1 cellular context compared by ENCODE assay signal in the genomic region with DNA sequence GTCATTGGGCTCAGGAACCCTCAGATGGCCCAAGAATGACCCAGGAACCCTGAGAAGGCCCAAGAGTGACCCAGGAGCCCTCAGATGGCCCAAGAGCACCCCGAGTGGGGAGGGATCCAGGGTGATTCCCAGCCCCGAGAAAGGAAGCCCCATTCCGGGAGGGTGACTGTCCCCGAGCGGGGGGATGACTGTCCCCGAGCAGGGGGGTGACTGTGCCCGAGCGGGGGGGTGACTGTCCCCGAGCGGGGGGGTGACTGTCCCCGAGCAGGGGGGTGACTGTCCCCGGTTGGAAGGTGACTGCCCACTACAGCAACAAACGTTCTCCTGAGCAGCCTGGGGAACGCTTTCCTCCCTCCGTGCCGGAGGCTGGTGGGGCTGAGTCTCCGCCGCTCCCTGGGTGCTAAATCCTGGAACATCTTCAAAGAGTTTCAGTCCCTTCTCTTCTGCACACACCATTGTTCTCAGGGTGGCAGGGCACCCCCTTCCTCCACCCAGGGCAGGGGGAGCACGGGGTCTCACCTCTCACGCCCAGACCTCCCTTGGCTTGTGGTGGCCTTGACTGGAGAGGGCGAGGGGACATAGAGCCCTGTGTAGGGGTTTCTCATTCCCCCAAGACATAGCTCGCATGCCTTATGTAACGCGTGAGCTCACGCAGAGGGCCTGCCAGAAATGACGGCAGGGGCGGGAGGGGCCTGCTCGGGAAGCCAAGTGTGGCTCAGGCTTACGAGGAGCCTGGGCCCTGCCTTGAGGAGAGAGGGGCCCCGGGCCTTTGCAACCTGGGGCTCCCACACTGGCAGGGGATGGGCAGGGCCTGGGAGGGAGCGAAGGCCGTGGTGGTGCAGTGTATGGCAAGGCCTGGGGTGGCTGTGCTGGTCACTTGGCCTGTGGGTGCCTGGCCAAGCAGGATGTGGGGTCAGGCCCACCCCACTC.
TF ChIP-seq lines count a peak whose summit lies in the region.

No MANE protein-coding gene starts in this region.

TF ChIP-seq in HepG2, 621 proteins besides CTCF, POLR2A, EP300 and RAD21:
- TF ChIP-seq MAZ (IDR thresholded peaks at IDR 0.05; ENCODE audit: borderline replicate concordance, low read depth, low read length) (no peak), MAZ (CRISPR knock-in tag; IDR thresholded peaks at IDR 0.05; ENCODE audit: low read depth) (0 out of 2 replicates have a peak, but pooled peaks have one; percentile 12), ZNF224 (CRISPR knock-in tag; IDR thresholded peaks at IDR 0.05) (0 out of 2 replicates have a peak, but pooled peaks have one; percentile 64), YEATS2 (CRISPR knock-in tag; IDR thresholded peaks at IDR 0.05; ENCODE audit: borderline replicate concordance) (0 out of 2 replicates have a peak, but pooled peaks have one; percentile 6), ZNF431 (CRISPR knock-in tag; IDR thresholded peaks at IDR 0.05; ENCODE audit: borderline replicate concordance, low read depth) (no peak), SRSF1 (optimal IDR thresholded peaks at IDR 0.05; ENCODE audit: low read depth, low read length) (peak; percentile 71), SNAPC2 (CRISPR knock-in tag; IDR thresholded peaks at IDR 0.05) (0 out of 2 replicates have a peak, but pooled peaks have one; percentile 2), ZNF274 (CRISPR knock-in tag; IDR thresholded peaks at IDR 0.05) (0 out of 2 replicates have a peak, but pooled peaks have one; percentile 28), TARDBP (CRISPR knock-in tag; IDR thresholded peaks at IDR 0.05) (0 out of 2 replicates have a peak, but pooled peaks have one; percentile 5), SOX6 (IDR thresholded peaks at IDR 0.05) (no peak), SOX6 (CRISPR knock-in tag; IDR thresholded peaks at IDR 0.05) (no peak), ETV6 (CRISPR knock-in tag; conservative IDR thresholded peaks at IDR 0.05) (no peak)
- TF ChIP-seq, protein P1, sequence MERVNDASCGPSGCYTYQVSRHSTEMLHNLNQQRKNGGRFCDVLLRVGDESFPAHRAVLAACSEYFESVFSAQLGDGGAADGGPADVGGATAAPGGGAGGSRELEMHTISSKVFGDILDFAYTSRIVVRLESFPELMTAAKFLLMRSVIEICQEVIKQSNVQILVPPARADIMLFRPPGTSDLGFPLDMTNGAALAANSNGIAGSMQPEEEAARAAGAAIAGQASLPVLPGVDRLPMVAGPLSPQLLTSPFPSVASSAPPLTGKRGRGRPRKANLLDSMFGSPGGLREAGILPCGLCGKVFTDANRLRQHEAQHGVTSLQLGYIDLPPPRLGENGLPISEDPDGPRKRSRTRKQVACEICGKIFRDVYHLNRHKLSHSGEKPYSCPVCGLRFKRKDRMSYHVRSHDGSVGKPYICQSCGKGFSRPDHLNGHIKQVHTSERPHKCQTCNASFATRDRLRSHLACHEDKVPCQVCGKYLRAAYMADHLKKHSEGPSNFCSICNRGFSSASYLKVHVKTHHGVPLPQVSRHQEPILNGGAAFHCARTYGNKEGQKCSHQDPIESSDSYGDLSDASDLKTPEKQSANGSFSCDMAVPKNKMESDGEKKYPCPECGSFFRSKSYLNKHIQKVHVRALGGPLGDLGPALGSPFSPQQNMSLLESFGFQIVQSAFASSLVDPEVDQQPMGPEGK (CRISPR knock-in tag; IDR thresholded peaks at IDR 0.05): peak; percentile 36
- TF ChIP-seq, protein P2, sequence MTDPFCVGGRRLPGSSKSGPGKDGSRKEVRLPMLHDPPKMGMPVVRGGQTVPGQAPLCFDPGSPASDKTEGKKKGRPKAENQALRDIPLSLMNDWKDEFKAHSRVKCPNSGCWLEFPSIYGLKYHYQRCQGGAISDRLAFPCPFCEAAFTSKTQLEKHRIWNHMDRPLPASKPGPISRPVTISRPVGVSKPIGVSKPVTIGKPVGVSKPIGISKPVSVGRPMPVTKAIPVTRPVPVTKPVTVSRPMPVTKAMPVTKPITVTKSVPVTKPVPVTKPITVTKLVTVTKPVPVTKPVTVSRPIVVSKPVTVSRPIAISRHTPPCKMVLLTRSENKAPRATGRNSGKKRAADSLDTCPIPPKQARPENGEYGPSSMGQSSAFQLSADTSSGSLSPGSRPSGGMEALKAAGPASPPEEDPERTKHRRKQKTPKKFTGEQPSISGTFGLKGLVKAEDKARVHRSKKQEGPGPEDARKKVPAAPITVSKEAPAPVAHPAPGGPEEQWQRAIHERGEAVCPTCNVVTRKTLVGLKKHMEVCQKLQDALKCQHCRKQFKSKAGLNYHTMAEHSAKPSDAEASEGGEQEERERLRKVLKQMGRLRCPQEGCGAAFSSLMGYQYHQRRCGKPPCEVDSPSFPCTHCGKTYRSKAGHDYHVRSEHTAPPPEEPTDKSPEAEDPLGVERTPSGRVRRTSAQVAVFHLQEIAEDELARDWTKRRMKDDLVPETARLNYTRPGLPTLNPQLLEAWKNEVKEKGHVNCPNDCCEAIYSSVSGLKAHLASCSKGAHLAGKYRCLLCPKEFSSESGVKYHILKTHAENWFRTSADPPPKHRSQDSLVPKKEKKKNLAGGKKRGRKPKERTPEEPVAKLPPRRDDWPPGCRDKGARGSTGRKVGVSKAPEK (CRISPR knock-in tag; IDR thresholded peaks at IDR 0.05; ENCODE audit: borderline replicate concordance): no peak
- TF ChIP-seq, protein P3, sequence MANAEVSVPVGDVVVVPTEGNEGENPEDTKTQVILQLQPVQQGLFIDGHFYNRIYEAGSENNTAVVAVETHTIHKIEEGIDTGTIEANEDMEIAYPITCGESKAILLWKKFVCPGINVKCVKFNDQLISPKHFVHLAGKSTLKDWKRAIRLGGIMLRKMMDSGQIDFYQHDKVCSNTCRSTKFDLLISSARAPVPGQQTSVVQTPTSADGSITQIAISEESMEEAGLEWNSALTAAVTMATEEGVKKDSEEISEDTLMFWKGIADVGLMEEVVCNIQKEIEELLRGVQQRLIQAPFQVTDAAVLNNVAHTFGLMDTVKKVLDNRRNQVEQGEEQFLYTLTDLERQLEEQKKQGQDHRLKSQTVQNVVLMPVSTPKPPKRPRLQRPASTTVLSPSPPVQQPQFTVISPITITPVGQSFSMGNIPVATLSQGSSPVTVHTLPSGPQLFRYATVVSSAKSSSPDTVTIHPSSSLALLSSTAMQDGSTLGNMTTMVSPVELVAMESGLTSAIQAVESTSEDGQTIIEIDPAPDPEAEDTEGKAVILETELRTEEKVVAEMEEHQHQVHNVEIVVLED (CRISPR knock-in tag; IDR thresholded peaks at IDR 0.05; ENCODE audit: borderline replicate concordance): 0 out of 2 replicates have a peak, but pooled peaks have one; percentile 12
